ENCODE assay signal across 8 cellular contexts in genomic region chr5:78359831-78360673, GRCh38. TPM values are rescaled to one million over a fixed set of nuclear protein-coding genes. Genes with fewer than 3 reads are reported as not detected.
DNase-seq lines count a peak whose midpoint lies in the region; ATAC-seq and TF ChIP-seq lines count a peak whose summit lies in the region.

Gene SCAMP1 (plus strand): TSS chr5:78360617. CDS start chr5:78360672, 55 bp downstream.

- WGBS in adipose tissue, 3 donors: 0% methylated on average over 73 to 79 of the region's 79 CpGs
- WGBS in heart right ventricle, 2 donors: 0% methylated on average over 79 of the region's 79 CpGs

- ATAC-seq in HG02763 (IDR thresholded peaks at IDR 0.05; ENCODE audit: unreplicated experiment): peak; percentile 83
- ATAC-seq in heart right ventricle: peak; percentile 97 to 99 (median 98)
- peak; percentile 99 for ATAC-seq in upper lobe of right lung

- peak; percentile 83 for DNase-seq in NCI-H1436 (lab: John Stamatoyannopoulos, UW)
- peak; percentile 88 for DNase-seq in T follicular helper cell (ENCODE audit: low read depth)
- peak; percentile 91 to 95 for DNase-seq in heart right ventricle
- peak; percentile 98 for DNase-seq in posterior vena cava (ENCODE audit: low spot score)
- peak; percentile 96 for DNase-seq in upper lobe of right lung

- H3K27me3 ChIP-seq in heart right ventricle (no peaks in the 10 kb centered on the region), upper lobe of right lung (no peaks in the 10 kb centered on the region)

- H3K9me3 ChIP-seq in heart right ventricle (no peaks in the 10 kb centered on the region), upper lobe of right lung (no peaks in the 10 kb centered on the region)

- H3K4me3 ChIP-seq in GM12875 (ENCODE audit: low read depth, low read length) (peak within 1 kb of the TSS; percentile 99), heart right ventricle (peak within 1 kb of the TSS; percentile 66 to 100 (median 95)), upper lobe of right lung (peak within 1 kb of the TSS; percentile 99)

- H3K36me3 ChIP-seq in heart right ventricle: peaks cover 0 to 19% (median 0%) of the 10 kb centered on the region in 9 donors
- H3K36me3 ChIP-seq in upper lobe of right lung: no peaks in the 10 kb centered on the region

- H3K4me1 ChIP-seq in heart right ventricle (peaks cover 3 to 32% (median 24%) of the 10 kb centered on the region in 9 donors), upper lobe of right lung (peaks cover 22% of the 10 kb centered on the region)

- TF ChIP-seq CTCF in GM12875 (IDR thresholded peaks at IDR 0.05; ENCODE audit: borderline replicate concordance, insufficient read depth, low read depth, low read length) (0 out of 2 replicates have a peak, but pooled peaks have one; percentile 50), heart right ventricle (IDR thresholded peaks at IDR 0.05) (peak; percentile 25 to 70 (median 57)), upper lobe of right lung (IDR thresholded peaks at IDR 0.05) (peak; percentile 49)

- intact Hi-C loops in heart right ventricle (cut with DNase I): loop anchor here in 9 of 10 donors (1.0 to 10.0 kb wide), 6 partner anchors 48 to 275 kb away; partner anchors contain the start of gene AP3B1 (in 9 of the 9)
- intact Hi-C loops in posterior vena cava (cut with DNase I): loop anchor here (5.0 to 10.0 kb wide), 2 partner anchors 65 to 68 kb away; partner anchors contain the start of gene AP3B1 (in 2 of the 2)
- intact Hi-C loops in upper lobe of right lung (cut with DNase I): no loop called here

- H3K27ac ChIP-seq in adipose tissue (ENCODE audit: low read depth, low read length) (peak within 1 kb of the TSS; percentile 84), heart right ventricle (peak within 1 kb of the TSS; percentile 68 to 97 (median 91)), upper lobe of right lung (peak within 1 kb of the TSS; percentile 94)

RNA-seq across cellular contexts. Expression of gene SCAMP1, which starts in this region (rescaled TPM):
- polyA plus RNA-seq in adipose tissue (1 to 10 TPM; 6.1 to 8.4 (median 7.5) TPM), heart right ventricle (1 to 10 TPM; 7.9 to 9.8 TPM)
- total RNA-seq in heart right ventricle (10 to 100 TPM; 26.2 to 40.4 (median 33.8) TPM), posterior vena cava (10 to 100 TPM; 32.4 to 46.1 TPM), upper lobe of right lung (35.9 TPM)

Comparison
In these comparisons a context has a peak if more than half of its experiments do, and no peak if none do; other contexts are left out.
1. Peak in every context shown above with its lines: DNase-seq, ATAC-seq, H3K4me3 ChIP-seq and H3K27ac ChIP-seq.